Comparison of ENCODE assay signal across 1 cellular context in the genomic region with DNA sequence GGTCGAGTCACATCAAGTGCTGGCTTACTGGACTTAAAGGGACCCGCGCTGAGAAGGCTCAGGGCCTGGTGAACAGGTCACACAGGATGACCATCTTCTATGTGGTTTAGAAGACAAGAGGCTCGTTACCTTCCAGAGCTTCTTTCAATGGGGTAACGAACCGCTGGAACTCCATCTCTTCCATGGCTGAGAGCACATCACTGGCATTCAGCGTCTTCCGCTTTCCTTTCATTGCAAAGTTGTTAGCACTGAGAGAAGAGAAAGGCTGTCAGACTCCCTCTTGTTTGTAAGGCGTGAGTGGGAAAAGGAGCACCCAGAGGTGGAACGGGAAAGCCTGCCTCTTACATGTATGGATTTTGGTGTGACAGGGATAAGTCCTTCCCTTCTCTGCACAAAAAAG.
TF ChIP-seq lines count a peak whose summit lies in the region.

No MANE protein-coding gene starts in this region.

TF ChIP-seq in H1, 55 proteins besides CTCF, POLR2A, EP300 and RAD21:
- TF ChIP-seq, protein P1, sequence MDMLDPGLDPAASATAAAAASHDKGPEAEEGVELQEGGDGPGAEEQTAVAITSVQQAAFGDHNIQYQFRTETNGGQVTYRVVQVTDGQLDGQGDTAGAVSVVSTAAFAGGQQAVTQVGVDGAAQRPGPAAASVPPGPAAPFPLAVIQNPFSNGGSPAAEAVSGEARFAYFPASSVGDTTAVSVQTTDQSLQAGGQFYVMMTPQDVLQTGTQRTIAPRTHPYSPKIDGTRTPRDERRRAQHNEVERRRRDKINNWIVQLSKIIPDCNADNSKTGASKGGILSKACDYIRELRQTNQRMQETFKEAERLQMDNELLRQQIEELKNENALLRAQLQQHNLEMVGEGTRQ (IDR thresholded peaks at IDR 0.05; ENCODE audit: low read length), result no peak
- TF ChIP-seq SP2 (IDR thresholded peaks at IDR 0.05; ENCODE audit: low read length) (no peak), RXRA (IDR thresholded peaks at IDR 0.05; ENCODE audit: insufficient read depth, low read depth, low read length) (no peak), TAF1 (IDR thresholded peaks at IDR 0.05; ENCODE audit: low read depth, low read length) (no peak), SIX5 (IDR thresholded peaks at IDR 0.05; ENCODE audit: low read depth, low read length) (no peak), CBX5 (IDR thresholded peaks at IDR 0.05; ENCODE audit: low read depth, low read length) (no peak), RNF2 (IDR thresholded peaks at IDR 0.05; ENCODE audit: borderline replicate concordance, low read depth, low read length, missing control alignments, poor library complexity, severe bottlenecking) (no peak), EZH2 (IDR thresholded peaks at IDR 0.05; ENCODE audit: low read depth, low read length, severe bottlenecking) (no peak), NANOG (IDR thresholded peaks at IDR 0.05; ENCODE audit: insufficient read depth, low read depth, low read length, poor library complexity, severe bottlenecking) (no peak), SP4 (IDR thresholded peaks at IDR 0.05; ENCODE audit: low read length) (no peak), GABPA (IDR thresholded peaks at IDR 0.05; ENCODE audit: borderline replicate concordance, insufficient read depth, low read length) (no peak), BACH1 (IDR thresholded peaks at IDR 0.05; ENCODE audit: low read length) (no peak), CHD2 (IDR thresholded peaks at IDR 0.05; ENCODE audit: low read length) (no peak), JUN (IDR thresholded peaks at IDR 0.05; ENCODE audit: low read depth, low read length) (no peak), CHD1 (IDR thresholded peaks at IDR 0.05; ENCODE audit: low read depth, low read length) (no peak), POU5F1 (IDR thresholded peaks at IDR 0.05; ENCODE audit: low read depth, low read length) (no peak)
- TF ChIP-seq, protein P2, sequence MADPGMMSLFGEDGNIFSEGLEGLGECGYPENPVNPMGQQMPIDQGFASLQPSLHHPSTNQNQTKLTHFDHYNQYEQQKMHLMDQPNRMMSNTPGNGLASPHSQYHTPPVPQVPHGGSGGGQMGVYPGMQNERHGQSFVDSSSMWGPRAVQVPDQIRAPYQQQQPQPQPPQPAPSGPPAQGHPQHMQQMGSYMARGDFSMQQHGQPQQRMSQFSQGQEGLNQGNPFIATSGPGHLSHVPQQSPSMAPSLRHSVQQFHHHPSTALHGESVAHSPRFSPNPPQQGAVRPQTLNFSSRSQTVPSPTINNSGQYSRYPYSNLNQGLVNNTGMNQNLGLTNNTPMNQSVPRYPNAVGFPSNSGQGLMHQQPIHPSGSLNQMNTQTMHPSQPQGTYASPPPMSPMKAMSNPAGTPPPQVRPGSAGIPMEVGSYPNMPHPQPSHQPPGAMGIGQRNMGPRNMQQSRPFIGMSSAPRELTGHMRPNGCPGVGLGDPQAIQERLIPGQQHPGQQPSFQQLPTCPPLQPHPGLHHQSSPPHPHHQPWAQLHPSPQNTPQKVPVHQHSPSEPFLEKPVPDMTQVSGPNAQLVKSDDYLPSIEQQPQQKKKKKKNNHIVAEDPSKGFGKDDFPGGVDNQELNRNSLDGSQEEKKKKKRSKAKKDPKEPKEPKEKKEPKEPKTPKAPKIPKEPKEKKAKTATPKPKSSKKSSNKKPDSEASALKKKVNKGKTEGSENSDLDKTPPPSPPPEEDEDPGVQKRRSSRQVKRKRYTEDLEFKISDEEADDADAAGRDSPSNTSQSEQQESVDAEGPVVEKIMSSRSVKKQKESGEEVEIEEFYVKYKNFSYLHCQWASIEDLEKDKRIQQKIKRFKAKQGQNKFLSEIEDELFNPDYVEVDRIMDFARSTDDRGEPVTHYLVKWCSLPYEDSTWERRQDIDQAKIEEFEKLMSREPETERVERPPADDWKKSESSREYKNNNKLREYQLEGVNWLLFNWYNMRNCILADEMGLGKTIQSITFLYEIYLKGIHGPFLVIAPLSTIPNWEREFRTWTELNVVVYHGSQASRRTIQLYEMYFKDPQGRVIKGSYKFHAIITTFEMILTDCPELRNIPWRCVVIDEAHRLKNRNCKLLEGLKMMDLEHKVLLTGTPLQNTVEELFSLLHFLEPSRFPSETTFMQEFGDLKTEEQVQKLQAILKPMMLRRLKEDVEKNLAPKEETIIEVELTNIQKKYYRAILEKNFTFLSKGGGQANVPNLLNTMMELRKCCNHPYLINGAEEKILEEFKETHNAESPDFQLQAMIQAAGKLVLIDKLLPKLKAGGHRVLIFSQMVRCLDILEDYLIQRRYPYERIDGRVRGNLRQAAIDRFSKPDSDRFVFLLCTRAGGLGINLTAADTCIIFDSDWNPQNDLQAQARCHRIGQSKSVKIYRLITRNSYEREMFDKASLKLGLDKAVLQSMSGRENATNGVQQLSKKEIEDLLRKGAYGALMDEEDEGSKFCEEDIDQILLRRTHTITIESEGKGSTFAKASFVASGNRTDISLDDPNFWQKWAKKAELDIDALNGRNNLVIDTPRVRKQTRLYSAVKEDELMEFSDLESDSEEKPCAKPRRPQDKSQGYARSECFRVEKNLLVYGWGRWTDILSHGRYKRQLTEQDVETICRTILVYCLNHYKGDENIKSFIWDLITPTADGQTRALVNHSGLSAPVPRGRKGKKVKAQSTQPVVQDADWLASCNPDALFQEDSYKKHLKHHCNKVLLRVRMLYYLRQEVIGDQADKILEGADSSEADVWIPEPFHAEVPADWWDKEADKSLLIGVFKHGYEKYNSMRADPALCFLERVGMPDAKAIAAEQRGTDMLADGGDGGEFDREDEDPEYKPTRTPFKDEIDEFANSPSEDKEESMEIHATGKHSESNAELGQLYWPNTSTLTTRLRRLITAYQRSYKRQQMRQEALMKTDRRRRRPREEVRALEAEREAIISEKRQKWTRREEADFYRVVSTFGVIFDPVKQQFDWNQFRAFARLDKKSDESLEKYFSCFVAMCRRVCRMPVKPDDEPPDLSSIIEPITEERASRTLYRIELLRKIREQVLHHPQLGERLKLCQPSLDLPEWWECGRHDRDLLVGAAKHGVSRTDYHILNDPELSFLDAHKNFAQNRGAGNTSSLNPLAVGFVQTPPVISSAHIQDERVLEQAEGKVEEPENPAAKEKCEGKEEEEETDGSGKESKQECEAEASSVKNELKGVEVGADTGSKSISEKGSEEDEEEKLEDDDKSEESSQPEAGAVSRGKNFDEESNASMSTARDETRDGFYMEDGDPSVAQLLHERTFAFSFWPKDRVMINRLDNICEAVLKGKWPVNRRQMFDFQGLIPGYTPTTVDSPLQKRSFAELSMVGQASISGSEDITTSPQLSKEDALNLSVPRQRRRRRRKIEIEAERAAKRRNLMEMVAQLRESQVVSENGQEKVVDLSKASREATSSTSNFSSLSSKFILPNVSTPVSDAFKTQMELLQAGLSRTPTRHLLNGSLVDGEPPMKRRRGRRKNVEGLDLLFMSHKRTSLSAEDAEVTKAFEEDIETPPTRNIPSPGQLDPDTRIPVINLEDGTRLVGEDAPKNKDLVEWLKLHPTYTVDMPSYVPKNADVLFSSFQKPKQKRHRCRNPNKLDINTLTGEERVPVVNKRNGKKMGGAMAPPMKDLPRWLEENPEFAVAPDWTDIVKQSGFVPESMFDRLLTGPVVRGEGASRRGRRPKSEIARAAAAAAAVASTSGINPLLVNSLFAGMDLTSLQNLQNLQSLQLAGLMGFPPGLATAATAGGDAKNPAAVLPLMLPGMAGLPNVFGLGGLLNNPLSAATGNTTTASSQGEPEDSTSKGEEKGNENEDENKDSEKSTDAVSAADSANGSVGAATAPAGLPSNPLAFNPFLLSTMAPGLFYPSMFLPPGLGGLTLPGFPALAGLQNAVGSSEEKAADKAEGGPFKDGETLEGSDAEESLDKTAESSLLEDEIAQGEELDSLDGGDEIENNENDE (IDR thresholded peaks at IDR 0.05; ENCODE audit: insufficient replicate concordance, low read length), result no peak
